9 cellular contexts compared by ENCODE assay signal in genomic region chr12:39467432-39467870, GRCh38. TPM values are rescaled to one million over a fixed set of nuclear protein-coding genes. Genes with fewer than 3 reads are reported as not detected.
A peak's percentile ranks its signal among the peaks of the same experiment; 100 is the strongest.
DNase-seq lines count a peak whose midpoint lies in the region; ATAC-seq and TF ChIP-seq lines count a peak whose summit lies in the region.
"Had no signal": no experiment of that assay in that cellular context is flagged by ENCODE, and none has a peak within 500 bp of the region (broad histone marks: within the 10 kb centered on the region; RNA-seq: fewer than 3 reads in every experiment).

No MANE protein-coding gene starts in this region.

- DNase-seq in MM.1S (peak; percentile 52), H4 (ENCODE audit: low spot score) (no peak), foreskin melanocyte (no peak), NCI-H2029 (lab: John Stamatoyannopoulos, UW) (no peak)
- DNase-seq in naive thymus-derived CD4-positive, alpha-beta T cell = no peak

- no peak overlapping the region for H3K9ac ChIP-seq in MM.1S (ENCODE audit: low read length)

- intact Hi-C loops in naive thymus-derived CD4-positive, alpha-beta T cell (cut with micrococcal nuclease) = no loop called here

- no peaks in the 10 kb centered on the region for H3K36me3 ChIP-seq in MM.1S (replicated peaks; ENCODE audit: insufficient read depth, low read length)
- H3K36me3 ChIP-seq in naive thymus-derived CD4-positive, alpha-beta T cell (ENCODE audit: control insufficient read depth in 2 of 3, insufficient read depth in 3 of 3, low read length in 3 of 3) = no peaks in the 10 kb centered on the region

- H2AFZ ChIP-seq in MM.1S (ENCODE audit: low read length) = peak overlapping the region; percentile 25

- no peak overlapping the region; the same call in 1 of the 2 replicates for H3K4me3 ChIP-seq in MM.1S (ENCODE audit: low read length)
- peak overlapping the region; percentile 13 for H3K4me3 ChIP-seq in naive thymus-derived CD4-positive, alpha-beta T cell (ENCODE audit: low read length)
- H3K4me3 ChIP-seq: skin epidermis had no signal

- no peaks in the 10 kb centered on the region for H3K9me2 ChIP-seq in MM.1S (replicated peaks; ENCODE audit: insufficient read depth, low read length)

- POLR2A ChIA-PET in naive thymus-derived CD4-positive, alpha-beta T cell (lab: Charles Lee) = no interaction called here

- peaks cover 0 to 16% (median 5%) of the 10 kb centered on the region in 11 donors for H3K9me3 Mint-ChIP-seq in naive thymus-derived CD4-positive, alpha-beta T cell

- no peaks in the 10 kb centered on the region for H3K79me2 ChIP-seq in MM.1S (ENCODE audit: low read length)

- ATAC-seq in GM18870 (IDR thresholded peaks at IDR 0.05; ENCODE audit: unreplicated experiment) (peak; percentile 92), GM21786 (IDR thresholded peaks at IDR 0.05; ENCODE audit: unreplicated experiment) (peak; percentile 76)
- peak; percentile 27 for ATAC-seq in naive thymus-derived CD4-positive, alpha-beta T cell

- no peaks in the 10 kb centered on the region for H3K27me3 Mint-ChIP-seq in naive thymus-derived CD4-positive, alpha-beta T cell

- peaks cover 0 to 3% (median 0%) of the 10 kb centered on the region in 5 donors for H3K36me3 Mint-ChIP-seq in naive thymus-derived CD4-positive, alpha-beta T cell

- H3K4me1 ChIP-seq in MM.1S (ENCODE audit: low read length) = peaks cover 7% of the 10 kb centered on the region
- H3K4me1 ChIP-seq in naive thymus-derived CD4-positive, alpha-beta T cell (ENCODE audit: control insufficient read depth in 2 of 2, insufficient read depth in 2 of 2, low read length in 2 of 2) = peaks cover 5 to 13% of the 10 kb centered on the region in 2 donors

- no peaks in the 10 kb centered on the region for H3K9me3 ChIP-seq in MM.1S (replicated peaks; ENCODE audit: insufficient read depth, low read length)
- H3K9me3 ChIP-seq in naive thymus-derived CD4-positive, alpha-beta T cell (ENCODE audit: control insufficient read depth in 2 of 3, low read length in 3 of 3) = no peaks in the 10 kb centered on the region

- H3K4me1 Mint-ChIP-seq in naive thymus-derived CD4-positive, alpha-beta T cell = peaks cover 8 to 16% (median 14%) of the 10 kb centered on the region in 7 donors

- H3K4me2 ChIP-seq in MM.1S (ENCODE audit: low read depth, low read length) = peak overlapping the region; percentile 46; the same call in 1 of the 2 replicates

- no peaks in the 10 kb centered on the region for H4K20me1 ChIP-seq in MM.1S (ENCODE audit: insufficient read depth, low read length)

- H3K27ac Mint-ChIP-seq in naive thymus-derived CD4-positive, alpha-beta T cell = peak overlapping the region in 6 of 9 donors; percentile 39 to 79 (median 64)

- CTCF ChIA-PET in naive thymus-derived CD4-positive, alpha-beta T cell (lab: Charles Lee) = no interaction called here

- no peaks in the 10 kb centered on the region for H3K27me3 ChIP-seq in MM.1S (replicated peaks; ENCODE audit: insufficient read depth, low read length)
- no peaks in the 10 kb centered on the region for H3K27me3 ChIP-seq in naive thymus-derived CD4-positive, alpha-beta T cell (ENCODE audit: control insufficient read depth in 2 of 2, insufficient read depth in 2 of 2, low read length in 2 of 2)

- no peak for TF ChIP-seq CTCF in MM.1S (IDR thresholded peaks at IDR 0.05; ENCODE audit: low read length)

- peak overlapping the region in 9 of 10 donors; percentile 20 to 72 (median 61) for H3K4me3 Mint-ChIP-seq in naive thymus-derived CD4-positive, alpha-beta T cell

- H3K27ac ChIP-seq in MM.1S (ENCODE audit: low read length) = no peak overlapping the region
- H3K27ac ChIP-seq in naive thymus-derived CD4-positive, alpha-beta T cell (ENCODE audit: low read depth, low read length) = no peak overlapping the region
- H3K27ac ChIP-seq: epithelial cell of prostate had no signal

- no peaks in the 10 kb centered on the region for H3F3A ChIP-seq in MM.1S (ENCODE audit: insufficient read depth, low read length)

RNA-seq across cellular contexts. Expression of gene KIF21A, which starts 24.5 kb away (rescaled TPM):
- 10 to 100 TPM in 2 of 5 experiments, 1 to 10 TPM in 3; 5.0 to 12.0 (median 9.3) TPM for total RNA-seq in naive thymus-derived CD4-positive, alpha-beta T cell
- polyA plus RNA-seq in naive thymus-derived CD4-positive, alpha-beta T cell = 1 to 10 TPM; 1.7 to 2.8 TPM
- total RNA-seq in H4 (2014; rRNA removed; shearing (Covaris generic)) = 13.9 and 18.4 TPM in 2 replicates

Comparison
In these comparisons a context has a peak if more than half of its experiments do, and no peak if none do; other contexts are left out.
1. ATAC-seq: peak in every context shown above with its lines; median percentile 92 in GM18870; 76 in GM21786; 27 in naive thymus-derived CD4-positive, alpha-beta T cell.